1 cellular context compared by ENCODE assay signal in genomic region chr9:113583511-113584470, GRCh38.
TF ChIP-seq lines count a peak whose summit lies in the region.

No MANE protein-coding gene starts in this region.

TF ChIP-seq in HepG2, 621 proteins besides CTCF, POLR2A, EP300 and RAD21 (continued from another document):
- TF ChIP-seq, protein P1, sequence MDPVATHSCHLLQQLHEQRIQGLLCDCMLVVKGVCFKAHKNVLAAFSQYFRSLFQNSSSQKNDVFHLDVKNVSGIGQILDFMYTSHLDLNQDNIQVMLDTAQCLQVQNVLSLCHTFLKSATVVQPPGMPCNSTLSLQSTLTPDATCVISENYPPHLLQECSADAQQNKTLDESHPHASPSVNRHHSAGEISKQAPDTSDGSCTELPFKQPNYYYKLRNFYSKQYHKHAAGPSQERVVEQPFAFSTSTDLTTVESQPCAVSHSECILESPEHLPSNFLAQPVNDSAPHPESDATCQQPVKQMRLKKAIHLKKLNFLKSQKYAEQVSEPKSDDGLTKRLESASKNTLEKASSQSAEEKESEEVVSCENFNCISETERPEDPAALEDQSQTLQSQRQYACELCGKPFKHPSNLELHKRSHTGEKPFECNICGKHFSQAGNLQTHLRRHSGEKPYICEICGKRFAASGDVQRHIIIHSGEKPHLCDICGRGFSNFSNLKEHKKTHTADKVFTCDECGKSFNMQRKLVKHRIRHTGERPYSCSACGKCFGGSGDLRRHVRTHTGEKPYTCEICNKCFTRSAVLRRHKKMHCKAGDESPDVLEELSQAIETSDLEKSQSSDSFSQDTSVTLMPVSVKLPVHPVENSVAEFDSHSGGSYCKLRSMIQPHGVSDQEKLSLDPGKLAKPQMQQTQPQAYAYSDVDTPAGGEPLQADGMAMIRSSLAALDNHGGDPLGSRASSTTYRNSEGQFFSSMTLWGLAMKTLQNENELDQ (CRISPR knock-in tag; IDR thresholded peaks at IDR 0.05; ENCODE audit: borderline replicate concordance), result no peak
- TF ChIP-seq NFATC3 (CRISPR knock-in tag; IDR thresholded peaks at IDR 0.05), result no peak
- no peak for TF ChIP-seq ISL2 (CRISPR knock-in tag; IDR thresholded peaks at IDR 0.05)
- no peak for TF ChIP-seq ATF7 (IDR thresholded peaks at IDR 0.05)
- TF ChIP-seq ATF7 (CRISPR knock-in tag; IDR thresholded peaks at IDR 0.05), result no peak
